8 cellular contexts compared by ENCODE assay signal in the genomic region with DNA sequence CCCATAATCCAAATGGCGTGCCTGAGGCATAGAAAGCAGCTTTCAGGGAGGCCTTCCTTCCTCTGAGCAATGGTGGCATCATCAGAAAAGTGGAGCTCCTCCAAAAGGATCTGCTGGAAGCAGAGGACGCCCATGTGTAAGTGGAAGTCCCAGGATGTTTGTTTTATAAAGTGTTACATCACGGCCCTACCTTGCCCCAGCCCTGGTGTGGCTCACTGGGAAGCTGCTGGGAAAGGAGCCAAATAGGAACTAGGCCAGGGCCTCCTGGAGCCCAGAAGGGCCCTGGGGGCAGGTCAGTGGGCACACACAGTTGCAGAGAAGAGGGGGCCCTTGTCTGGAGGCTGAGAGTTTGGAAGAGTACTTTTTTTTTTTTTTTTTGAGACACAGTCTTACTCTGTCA. TPM values are rescaled to one million over a fixed set of nuclear protein-coding genes. Genes with fewer than 3 reads are reported as not detected.
DNase-seq lines count a peak whose midpoint lies in the region; ATAC-seq, FAIRE-seq and TF ChIP-seq lines count a peak whose summit lies in the region.

No MANE protein-coding gene starts in this region.

- CTCF ChIA-PET in AG04450 (lab: Charles Lee): interaction anchor here (0.8 to 2.1 kb wide), 3 partner anchors 18 to 216 kb away, joined by 3 to 10 read pairs (median 7); no protein-coding TSS in a partner anchor

- H3K4me1 Mint-ChIP-seq in CD14-positive monocyte: peaks cover 17% of the 10 kb centered on the region

- H3K9ac ChIP-seq in keratinocyte (ENCODE audit: control insufficient read depth, extremely low read depth, insufficient read depth, low read length): peak overlapping the region; percentile 35

- ATAC-seq in HG02870 (IDR thresholded peaks at IDR 0.05; ENCODE audit: unreplicated experiment) (no peak), HG03108 (IDR thresholded peaks at IDR 0.05; ENCODE audit: unreplicated experiment) (no peak)

- H3K4me3 Mint-ChIP-seq in CD14-positive monocyte: no peak overlapping the region

- DNase-seq in AG04450 (ENCODE audit: low read depth, low spot score) (peak; percentile 51), HS-27A (ENCODE audit: low read depth) (peak; percentile 73), SK-MEL-5 (ENCODE audit: low read depth, low spot score) (peak; percentile 77), keratinocyte (ENCODE audit: low read depth, low spot score) (no peak), CD14-positive monocyte (ENCODE audit: low spot score) (no peak), uterus (no peak)

- intact Hi-C loops in CD14-positive monocyte (cut with micrococcal nuclease) (no loop called here), uterus (cut with DNase I; ENCODE audit: low total_unique reads) (no loop called here)

- dilution Hi-C loops in keratinocyte (cut with MboI; ENCODE audit: extremely low pct_ligation_motif_present, low sequenced_read_pairs): no loop called here

- no peak overlapping the region for H3K4me3 ChIP-seq in AG04450 (ENCODE audit: low read depth, low read length)
- no peak overlapping the region for H3K4me3 ChIP-seq in keratinocyte (ENCODE audit: control insufficient read depth in 2 of 3, extremely low read depth in 1 of 3, insufficient read depth in 2 of 3, low read depth in 1 of 3, low read length in 3 of 3)
- H3K4me3 ChIP-seq in uterus: no peak overlapping the region

- TF ChIP-seq CTCF in AG04450 (IDR thresholded peaks at IDR 0.05; ENCODE audit: low read depth, low read length) (no peak), keratinocyte (optimal IDR thresholded peaks at IDR 0.05 in 1 of 3, IDR thresholded peaks at IDR 0.05 in 1 of 3, conservative IDR thresholded peaks at IDR 0.05 in 1 of 3; ENCODE audit: extremely low read depth in 1 of 3, insufficient read depth in 2 of 3, low read length in 3 of 3) (no peak), CD14-positive monocyte (IDR thresholded peaks at IDR 0.05) (no peak), uterus (IDR thresholded peaks at IDR 0.05) (no peak)

- H3K27ac Mint-ChIP-seq in CD14-positive monocyte: no peak overlapping the region

- H3K27ac ChIP-seq in AG04450 (ENCODE audit: low read depth, low read length): peak overlapping the region; percentile 52
- peak overlapping the region; percentile 84 for H3K27ac ChIP-seq in keratinocyte (ENCODE audit: control insufficient read depth, insufficient read depth, low read length)
- no peak overlapping the region for H3K27ac ChIP-seq in uterus

- H3K9me3 Mint-ChIP-seq in CD14-positive monocyte: no peaks in the 10 kb centered on the region

- peaks cover 0 to 4% (median 2%) of the 10 kb centered on the region in 3 donors for H3K27me3 Mint-ChIP-seq in CD14-positive monocyte (ENCODE audit: low read depth in 3 of 3)

- H3K4me2 ChIP-seq in keratinocyte (ENCODE audit: control insufficient read depth, extremely low read depth, insufficient read depth, low read depth, low read length): peak overlapping the region; percentile 27

- FAIRE-seq in keratinocyte (lab: Jason Lieb, UNC): peak; percentile 83

- no peak overlapping the region for H2AFZ ChIP-seq in keratinocyte (ENCODE audit: control insufficient read depth, low read length)

- H3K4me1 ChIP-seq in keratinocyte (ENCODE audit: control insufficient read depth, extremely low read depth, insufficient read depth, low read length) (peaks cover 40% of the 10 kb centered on the region), uterus (peaks cover 0 to 8% of the 10 kb centered on the region in 2 donors)

- H3K9me3 ChIP-seq in AG04450 (ENCODE audit: control insufficient read depth, insufficient read depth, low read length) (peaks cover 3% of the 10 kb centered on the region; the same call in 1 of the 2 replicates), keratinocyte (ENCODE audit: control insufficient read depth, low read depth, low read length) (no peaks in the 10 kb centered on the region), uterus (no peaks in the 10 kb centered on the region)

- H3K36me3 ChIP-seq in keratinocyte (ENCODE audit: control insufficient read depth in 2 of 2, extremely low read depth in 1 of 2, insufficient read depth in 2 of 2, low read length in 2 of 2): no peaks in the 10 kb centered on the region
- H3K36me3 ChIP-seq in uterus: no peaks in the 10 kb centered on the region

- H3K27me3 ChIP-seq in AG04450 (ENCODE audit: control insufficient read depth, insufficient read depth, low read length) (no peaks in the 10 kb centered on the region), keratinocyte (ENCODE audit: control insufficient read depth, extremely low read depth, insufficient read depth, low read length) (no peaks in the 10 kb centered on the region), uterus (no peaks in the 10 kb centered on the region)

- POLR2A ChIA-PET in AG04450 (lab: Yijun Ruan, JAX): no interaction called here

- H4K20me1 ChIP-seq in keratinocyte (ENCODE audit: control insufficient read depth, extremely low read depth, insufficient read depth, low read length): no peaks in the 10 kb centered on the region

- peaks cover 4% of the 10 kb centered on the region for H3K79me2 ChIP-seq in keratinocyte (ENCODE audit: control insufficient read depth, insufficient read depth, low read length)

- no peaks in the 10 kb centered on the region for H3K36me3 Mint-ChIP-seq in CD14-positive monocyte

- no peak for TF ChIP-seq POLR2A in uterus (IDR thresholded peaks at IDR 0.05)

- H3K9me1 ChIP-seq in keratinocyte (ENCODE audit: control insufficient read depth, extremely low read depth, insufficient read depth, low read length): no peaks in the 10 kb centered on the region

- in situ Hi-C loops in SK-MEL-5 (cut with HindIII; ENCODE audit: low pct_unique_long_range_greater_than_20kb, low sequenced_read_pairs): no loop called here

RNA-seq across cellular contexts. Expression of a gene that starts 4.2 kb away (rescaled TPM):
- polyA plus RNA-seq in AG04450 (2011; rRNA removed): 143 and 168 TPM in 2 replicates
- polyA minus RNA-seq in AG04450 (2011; rRNA and poly(A)+ RNA removed): 92.7 and 98.7 TPM in 2 replicates
- total RNA-seq in SK-MEL-5 (2014; rRNA removed; shearing (Covaris generic)): 59.6 and 62.3 TPM in 2 replicates
- polyA plus RNA-seq in SK-MEL-5 (2015; cell fraction: cytosol; rRNA removed): 62.8 and 76.2 TPM in 2 replicates
- polyA plus RNA-seq in SK-MEL-5 (2015; cell fraction: nucleus; rRNA removed): 30.8 and 38.2 TPM in 2 replicates
- 501 to 637 TPM (median 613 TPM) in 3 replicates for polyA plus RNA-seq in keratinocyte
- polyA plus RNA-seq in keratinocyte (2011; ENCODE audit: low read depth): 17.0 TPM
- polyA plus RNA-seq in keratinocyte (2011; cell fraction: cytosol; rRNA removed): 683 and 864 TPM in 2 replicates
- polyA plus RNA-seq in keratinocyte (2011; cell fraction: nucleus; rRNA removed): 272 and 323 TPM in 2 replicates
- 36.4 and 382 TPM in 2 replicates for polyA plus RNA-seq in keratinocyte (2012; ENCODE audit: low replicate concordance)
- 222 to 540 TPM (median 484 TPM) in 3 replicates for polyA minus RNA-seq in keratinocyte
- polyA minus RNA-seq in keratinocyte (2011; cell fraction: cytosol; rRNA and poly(A)+ RNA removed): 366 TPM
- 86.1 and 158 TPM in 2 replicates for polyA minus RNA-seq in keratinocyte (2011; cell fraction: nucleus; rRNA and poly(A)+ RNA removed)
- 10 to 100 TPM; 22.7 to 23.6 TPM for polyA plus RNA-seq in CD14-positive monocyte
- 100 to 1,000 TPM in 1 of 4 donors, 10 to 100 TPM in 3; 39.5 to 140 (median 57.6) TPM for total RNA-seq in uterus

Comparison
In these comparisons a context has a peak if more than half of its experiments do, and no peak if none do; other contexts are left out.
1. DNase-seq: peak in AG04450 (single experiment), HS-27A (single experiment) and SK-MEL-5 (single experiment); none in keratinocyte (single experiment), CD14-positive monocyte (single experiment) and uterus (0 of 2).
2. H3K27ac ChIP-seq: peak in AG04450 (single experiment) and keratinocyte (single experiment); none in uterus (0 of 2).